In the genomic region with DNA sequence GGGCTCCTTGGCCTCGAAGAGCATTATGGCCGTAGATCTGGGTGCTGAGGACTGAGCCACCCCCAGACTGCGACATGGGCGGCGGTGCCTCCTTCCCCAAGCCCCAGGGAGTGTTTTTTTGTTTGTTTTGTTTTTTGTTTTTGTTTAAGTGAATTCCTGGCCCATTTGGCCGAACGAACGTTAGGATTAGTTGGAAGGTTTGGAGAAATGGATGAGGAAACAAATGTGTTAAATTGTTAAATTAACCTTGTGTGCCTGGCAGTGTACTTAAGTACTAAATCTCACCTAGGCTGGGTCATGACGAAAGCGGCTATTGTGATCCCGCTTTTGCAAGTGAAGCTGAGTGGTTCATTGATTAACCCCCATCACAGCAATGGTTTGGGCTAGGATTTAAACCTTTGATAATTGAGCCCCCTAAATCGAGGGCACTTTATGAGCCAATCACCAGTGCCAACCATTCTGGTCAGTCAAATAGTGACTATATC, we compare ENCODE assay signal across 8 cellular contexts. TPM values are rescaled to one million over a fixed set of nuclear protein-coding genes. Genes with fewer than 3 reads are reported as not detected.
DNase-seq lines count a peak whose midpoint lies in the region; ATAC-seq and TF ChIP-seq lines count a peak whose summit lies in the region.

No MANE protein-coding gene starts in this region.

- no peaks in the 10 kb centered on the region for H3K9me3 ChIP-seq in body of pancreas
- no peaks in the 10 kb centered on the region for H3K9me3 ChIP-seq in mucosa of rectum (ENCODE audit: control insufficient read depth in 2 of 2, low read length in 2 of 2)

- peaks cover 18% of the 10 kb centered on the region for H3K4me1 ChIP-seq in body of pancreas
- H3K4me1 ChIP-seq in mucosa of rectum (ENCODE audit: control insufficient read depth in 2 of 2, insufficient read depth in 2 of 2, low read length in 2 of 2), result peaks cover 14 to 16% of the 10 kb centered on the region in 2 donors

- H3K27me3 ChIP-seq in body of pancreas, result no peaks in the 10 kb centered on the region
- no peaks in the 10 kb centered on the region for H3K27me3 ChIP-seq in mucosa of rectum (ENCODE audit: control insufficient read depth in 2 of 2, insufficient read depth in 2 of 2, low read length in 2 of 2)

- H3K36me3 ChIP-seq in body of pancreas (replicated peaks in 1 of 2; ENCODE audit: insufficient read depth in 1 of 2, low read depth in 2 of 2) (no peaks in the 10 kb centered on the region), mucosa of rectum (ENCODE audit: control insufficient read depth in 2 of 2, insufficient read depth in 2 of 2, low read length in 2 of 2) (peaks cover 0 to under 1% of the 10 kb centered on the region in 2 donors)

- WGBS in body of pancreas, 2 donors, result 10 to 19% methylated on average over 12 of the region's 12 CpGs

- ATAC-seq in HG03095 (IDR thresholded peaks at IDR 0.05; ENCODE audit: unreplicated experiment) (peak; percentile 40), body of pancreas (peak; percentile 2), GM21423 (IDR thresholded peaks at IDR 0.05; ENCODE audit: unreplicated experiment) (no peak), GM19395 (IDR thresholded peaks at IDR 0.05; ENCODE audit: unreplicated experiment) (no peak)

- H3K9ac ChIP-seq in mucosa of rectum (ENCODE audit: low read depth in 1 of 2, low read length in 2 of 2), result peak overlapping the region; percentile 80 to 84

- H3K27ac ChIP-seq in body of pancreas (peak overlapping the region; percentile 76 to 87 (median 85)), mucosa of rectum (ENCODE audit: low read depth in 2 of 2, low read length in 2 of 2) (peak overlapping the region; percentile 77 to 91)

- H3K4me3 ChIP-seq in AG09309 (ENCODE audit: control insufficient read depth, low read depth, low read length) (peak overlapping the region; percentile 75), body of pancreas (peak overlapping the region; percentile 47 to 94), mucosa of rectum (ENCODE audit: low read length in 2 of 2) (peak overlapping the region; percentile 67 to 85)

- DNase-seq in AG09309 (ENCODE audit: low read depth) (no peak), body of pancreas (peak in 1 of 4 donors; percentile 72), NCI-H2171 (lab: John Stamatoyannopoulos, UW) (no peak)
- DNase-seq in central memory CD4-positive, alpha-beta T cell, result no peak

- no peak for TF ChIP-seq POLR2A in body of pancreas (IDR thresholded peaks at IDR 0.05)

- intact Hi-C loops in body of pancreas (cut with DNase I), result no loop called here

- TF ChIP-seq CTCF in AG09309 (IDR thresholded peaks at IDR 0.05; ENCODE audit: control insufficient read depth, insufficient read depth, low read depth, low read length, missing control alignments), result no peak
- TF ChIP-seq CTCF in body of pancreas (IDR thresholded peaks at IDR 0.05), result no peak

RNA-seq across cellular contexts. Expression of gene HNRNPK, which starts 22.9 kb away (rescaled TPM):
- 100 to 1,000 TPM; 132 to 223 TPM for total RNA-seq in body of pancreas

RNA-seq across cellular contexts. Expression of gene RMI1, which starts 23.5 kb away (rescaled TPM):
- 1 to 10 TPM; 3.9 to 4.3 TPM for total RNA-seq in body of pancreas

RNA-seq across cellular contexts. Expression of gene KIF27, which starts 35.8 kb away (rescaled TPM):
- total RNA-seq in body of pancreas, result 1 to 10 TPM; 6.0 to 6.6 TPM

Comparison
In these comparisons a context has a peak if more than half of its experiments do, and no peak if none do; other contexts are left out.
1. ATAC-seq: peak in HG03095 (single experiment) and body of pancreas (single experiment); none in GM21423 (single experiment) and GM19395 (single experiment).
2. Peak in every context shown above with its lines, with median percentiles within 50 percentile points of each other: H3K4me3 ChIP-seq.